18 cellular contexts compared by ENCODE assay signal in genomic region chr3:180961087-180961486, GRCh38. TPM values are rescaled to one million over a fixed set of nuclear protein-coding genes. Genes with fewer than 3 reads are reported as not detected.
DNase-seq lines count a peak whose midpoint lies in the region; ATAC-seq lines count a peak whose summit lies in the region.
"Had no signal": no experiment of that assay in that cellular context is flagged by ENCODE, and none has a peak within 500 bp of the region (broad histone marks: within the 10 kb centered on the region; RNA-seq: fewer than 3 reads in every experiment).

No MANE protein-coding gene starts in this region.

- H3K79me2 ChIP-seq in GM23248 (ENCODE audit: insufficient read depth), result peaks cover 60% of the 10 kb centered on the region

- H3K9me3 Mint-ChIP-seq in naive thymus-derived CD4-positive, alpha-beta T cell, result no peaks in the 10 kb centered on the region
- H3K9me3 Mint-ChIP-seq in naive thymus-derived CD8-positive, alpha-beta T cell, result no peaks in the 10 kb centered on the region
- H3K9me3 Mint-ChIP-seq: CD8-positive, alpha-beta memory T cell; H9 had no signal

- no peak overlapping the region for H3K4me2 ChIP-seq in GM23248 (ENCODE audit: unreplicated experiment)

- POLR2A ChIA-PET in naive thymus-derived CD4-positive, alpha-beta T cell (lab: Charles Lee), result no interaction called here
- POLR2A ChIA-PET in naive thymus-derived CD8-positive, alpha-beta T cell (lab: Charles Lee), result no interaction called here

- H3K36me3 ChIP-seq in GM23248 (ENCODE audit: low read depth), result peaks cover 80% of the 10 kb centered on the region
- H3K36me3 ChIP-seq in naive thymus-derived CD4-positive, alpha-beta T cell (ENCODE audit: control insufficient read depth in 2 of 3, insufficient read depth in 3 of 3, low read length in 3 of 3), result peaks cover 3 to 55% (median 21%) of the 10 kb centered on the region in 3 experiments

- H3K4me3 Mint-ChIP-seq in T-helper 17 cell, result no peak overlapping the region
- no peak overlapping the region for H3K4me3 Mint-ChIP-seq in naive thymus-derived CD4-positive, alpha-beta T cell
- no peak overlapping the region for H3K4me3 Mint-ChIP-seq in naive thymus-derived CD8-positive, alpha-beta T cell
- H3K4me3 Mint-ChIP-seq: CD4-positive, CD25-positive, alpha-beta regulatory T cell; CD8-positive, alpha-beta memory T cell; H9; IgD-negative memory B cell had no signal

- no peaks in the 10 kb centered on the region; the same call in 1 of the 2 replicates for H3F3A ChIP-seq in GM23248 (ENCODE audit: insufficient read depth)

- 0 out of 2 replicates have a peak, but pooled peaks cover 2% of the 10 kb centered on the region for H4K20me1 ChIP-seq in GM23248 (ENCODE audit: insufficient read depth)

- 78 to 83% methylated on average over 3 of the region's 3 CpGs for WGBS in GM23248 (ENCODE audit: low coverage in 1 of 2, low lambda C conversion rate in 2 of 2, missing lambda C conversion rate in 2 of 2), 2 experiments

- H3K36me3 Mint-ChIP-seq in T-helper 17 cell (ENCODE audit: low read depth), result no peaks in the 10 kb centered on the region
- H3K36me3 Mint-ChIP-seq in naive thymus-derived CD4-positive, alpha-beta T cell, result peaks cover 7 to 57% (median 39%) of the 10 kb centered on the region in 5 donors
- peaks cover 10 to 88% (median 28%) of the 10 kb centered on the region in 3 donors for H3K36me3 Mint-ChIP-seq in naive thymus-derived CD8-positive, alpha-beta T cell

- ATAC-seq in HG03354 (IDR thresholded peaks at IDR 0.05; ENCODE audit: poor library complexity, severe bottlenecking, unreplicated experiment) (peak; percentile 44), T-helper 17 cell (no peak), GM18517 (IDR thresholded peaks at IDR 0.05; ENCODE audit: unreplicated experiment) (no peak)
- no peak for ATAC-seq in naive thymus-derived CD4-positive, alpha-beta T cell
- ATAC-seq in naive thymus-derived CD8-positive, alpha-beta T cell, result no peak
- ATAC-seq: HepG2 had no signal

- H3K27me3 Mint-ChIP-seq in T-helper 17 cell, result no peaks in the 10 kb centered on the region
- no peaks in the 10 kb centered on the region for H3K27me3 Mint-ChIP-seq in naive thymus-derived CD4-positive, alpha-beta T cell
- H3K27me3 Mint-ChIP-seq in naive thymus-derived CD8-positive, alpha-beta T cell, result no peaks in the 10 kb centered on the region
- H3K27me3 Mint-ChIP-seq: CD4-positive, CD25-positive, alpha-beta regulatory T cell; CD8-positive, alpha-beta memory T cell; IgD-negative memory B cell had no signal

- CTCF ChIA-PET in naive thymus-derived CD4-positive, alpha-beta T cell (lab: Charles Lee), result no interaction called here

- no peaks in the 10 kb centered on the region for H3K4me1 ChIP-seq in GM23248 (ENCODE audit: insufficient read depth)
- H3K4me1 ChIP-seq in naive thymus-derived CD4-positive, alpha-beta T cell (ENCODE audit: control insufficient read depth in 2 of 2, insufficient read depth in 2 of 2, low read length in 2 of 2), result no peaks in the 10 kb centered on the region
- H3K4me1 ChIP-seq: BE2C had no signal

- H3K4me3 ChIP-seq in GM23248, result no peak overlapping the region
- no peak overlapping the region for H3K4me3 ChIP-seq in naive thymus-derived CD4-positive, alpha-beta T cell (ENCODE audit: low read length)

- H2AFZ ChIP-seq in GM23248, result no peak overlapping the region

- DNase-seq in GM23248 (peak; percentile 6), T-helper 17 cell (no peak)
- no peak for DNase-seq in naive thymus-derived CD4-positive, alpha-beta T cell
- no peak for DNase-seq in naive thymus-derived CD8-positive, alpha-beta T cell
- DNase-seq: ACHN; BE2C; C1 segment of cervical spinal cord; CD4-positive, CD25-positive, alpha-beta regulatory T cell; CD8-positive, alpha-beta memory T cell; COR-L47; DMS 273 treated with DMSO at 0.1 percent for 48 hours; DMS79; GDM1; H9 had no signal

- H3K9ac ChIP-seq in GM23248, result no peak overlapping the region

- H3K27ac ChIP-seq in GM23248, result no peak overlapping the region
- peak overlapping the region; percentile 1 for H3K27ac ChIP-seq in naive thymus-derived CD4-positive, alpha-beta T cell (ENCODE audit: low read depth, low read length)

- H3K4me1 Mint-ChIP-seq in T-helper 17 cell, result peaks cover 2% of the 10 kb centered on the region
- H3K4me1 Mint-ChIP-seq in naive thymus-derived CD4-positive, alpha-beta T cell, result peaks cover 0 to 13% (median 3%) of the 10 kb centered on the region in 7 donors
- H3K4me1 Mint-ChIP-seq in naive thymus-derived CD8-positive, alpha-beta T cell, result peaks cover 0 to 3% (median 0%) of the 10 kb centered on the region in 4 donors
- H3K4me1 Mint-ChIP-seq: H9 had no signal

- intact Hi-C loops in naive thymus-derived CD4-positive, alpha-beta T cell (cut with micrococcal nuclease), result no loop called here

- in situ Hi-C loops in GM23248 (cut with MboI), result no loop called here

- H3K9me3 ChIP-seq in GM23248 (ENCODE audit: low read depth) (no peaks in the 10 kb centered on the region), T-helper 17 cell (ENCODE audit: control insufficient read depth, low read length, poor library complexity, severe bottlenecking) (no peaks in the 10 kb centered on the region)
- no peaks in the 10 kb centered on the region for H3K9me3 ChIP-seq in naive thymus-derived CD4-positive, alpha-beta T cell (ENCODE audit: control insufficient read depth in 2 of 3, low read length in 3 of 3)
- H3K9me3 ChIP-seq: BE2C had no signal

- no peaks in the 10 kb centered on the region for H3K27me3 ChIP-seq in GM23248 (replicated peaks; ENCODE audit: insufficient read depth)
- H3K27me3 ChIP-seq in naive thymus-derived CD4-positive, alpha-beta T cell (ENCODE audit: control insufficient read depth in 2 of 2, insufficient read depth in 2 of 2, low read length in 2 of 2), result no peaks in the 10 kb centered on the region
- H3K27me3 ChIP-seq: BE2C had no signal

- no peaks in the 10 kb centered on the region for H3K9me2 ChIP-seq in GM23248 (ENCODE audit: insufficient read depth)

- H3K27ac Mint-ChIP-seq in T-helper 17 cell, result peak overlapping the region; percentile 47
- no peak overlapping the region for H3K27ac Mint-ChIP-seq in naive thymus-derived CD4-positive, alpha-beta T cell
- no peak overlapping the region for H3K27ac Mint-ChIP-seq in naive thymus-derived CD8-positive, alpha-beta T cell
- H3K27ac Mint-ChIP-seq: CD4-positive, CD25-positive, alpha-beta regulatory T cell; H9; IgD-negative memory B cell had no signal

RNA-seq across cellular contexts. Expression of gene DNAJC19, which starts 28.4 kb away (rescaled TPM):
- 21.4 and 34.5 TPM in 2 replicates for total RNA-seq in GM23248 (2014; rRNA removed; shearing (Covaris generic))
- polyA plus RNA-seq in GM23248 (2016; fragmentation: Nextera tagmentation; extraction: Ambion mirVana), result 82.8 and 89.4 TPM in 2 replicates
- total RNA-seq in T-helper 17 cell, result 10 to 100 TPM; 23.0 to 29.0 TPM
- total RNA-seq in naive thymus-derived CD4-positive, alpha-beta T cell, result 10 to 100 TPM; 20.7 to 74.1 (median 40.2) TPM
- polyA plus RNA-seq in naive thymus-derived CD4-positive, alpha-beta T cell, result 100 to 1,000 TPM in 1 of 2 donors, 10 to 100 TPM in 1; 89.9 to 113 TPM
- 10 to 100 TPM; 61.2 to 68.0 TPM for total RNA-seq in naive thymus-derived CD8-positive, alpha-beta T cell
- 100 to 1,000 TPM in 2 of 3 donors, 10 to 100 TPM in 1; 89.0 to 117 (median 106) TPM for polyA plus RNA-seq in naive thymus-derived CD8-positive, alpha-beta T cell

RNA-seq across cellular contexts. Expression of gene FXR1, which starts 48.6 kb away (rescaled TPM):
- total RNA-seq in GM23248 (2014; rRNA removed; shearing (Covaris generic)), result 83.7 and 105 TPM in 2 replicates
- 36.3 and 38.7 TPM in 2 replicates for polyA plus RNA-seq in GM23248 (2016; fragmentation: Nextera tagmentation; extraction: Ambion mirVana)
- total RNA-seq in T-helper 17 cell, result 100 to 1,000 TPM; 130 to 150 TPM
- total RNA-seq in naive thymus-derived CD4-positive, alpha-beta T cell, result 100 to 1,000 TPM; 108 to 151 (median 129) TPM
- polyA plus RNA-seq in naive thymus-derived CD4-positive, alpha-beta T cell, result 10 to 100 TPM; 53.0 to 63.0 TPM
- 100 to 1,000 TPM; 149 to 153 TPM for total RNA-seq in naive thymus-derived CD8-positive, alpha-beta T cell
- 10 to 100 TPM; 53.1 to 62.5 (median 58.8) TPM for polyA plus RNA-seq in naive thymus-derived CD8-positive, alpha-beta T cell
